26 cellular contexts compared by ENCODE assay signal in genomic region chr10:124114696-124115095, GRCh38. TPM values are rescaled to one million over a fixed set of nuclear protein-coding genes. Genes with fewer than 3 reads are reported as not detected.
DNase-seq lines count a peak whose midpoint lies in the region; ATAC-seq, FAIRE-seq and TF ChIP-seq lines count a peak whose summit lies in the region.
"Had no signal": no experiment of that assay in that cellular context is flagged by ENCODE, and none has a peak within 500 bp of the region (broad histone marks: within the 10 kb centered on the region; RNA-seq: fewer than 3 reads in every experiment).

No MANE protein-coding gene starts in this region.

- peak; percentile 33 for DNase-seq in kidney
- peak; percentile 65 for DNase-seq in spleen
- DNase-seq in activated CD8-positive, alpha-beta memory T cell treated with anti-CD3 and anti-CD28 coated beads, Interleukin-2, amount 50 U/mL, for 4 hours, result no peak
- DNase-seq: AML-193; C1 segment of cervical spinal cord; CD4-positive, alpha-beta memory T cell; CD4-positive, CD25-positive, alpha-beta regulatory T cell; CD8-positive, alpha-beta memory T cell; COR-L47; DMS 273 treated with DMSO at 0.1 percent for 48 hours; DMS153; DMS53; DMS79; DND-41; EL; GDM1 had no signal

- H3K4me1 ChIP-seq in BLaER1 (peaks cover 98% of the 10 kb centered on the region), kidney (ENCODE audit: control insufficient read depth in 1 of 2, insufficient read depth in 1 of 2, low read depth in 1 of 2, low read length in 2 of 2) (peaks cover 0 to 7% of the 10 kb centered on the region in 2 donors), spleen (peaks cover 3 to 39% (median 15%) of the 10 kb centered on the region in 6 donors)
- H3K4me1 ChIP-seq: A549 had no signal

- WGBS in spleen, 5 donors, result 92 to 99% (median 95%) methylated on average over 4 of the region's 4 CpGs

- no peak overlapping the region for H3K4me3 ChIP-seq in BLaER1
- no peak overlapping the region for H3K4me3 ChIP-seq in kidney (ENCODE audit: low read length in 2 of 2)
- H3K4me3 ChIP-seq in spleen, result no peak overlapping the region
- H3K4me3 ChIP-seq: A549, GM12878 had no signal

- H3K4me2 ChIP-seq in BLaER1, result no peak overlapping the region
- H3K4me2 ChIP-seq: A549 had no signal

- no peak for TF ChIP-seq CTCF in kidney (IDR thresholded peaks at IDR 0.05; ENCODE audit: borderline replicate concordance, extremely low read depth, insufficient read depth)
- TF ChIP-seq CTCF in spleen (IDR thresholded peaks at IDR 0.05 in 8 of 11, conservative IDR thresholded peaks at IDR 0.05 in 3 of 11), result no peak

- H3K36me3 ChIP-seq in BLaER1 (no peaks in the 10 kb centered on the region), kidney (ENCODE audit: control insufficient read depth in 1 of 2, insufficient read depth in 2 of 2, low read length in 2 of 2) (no peaks in the 10 kb centered on the region), spleen (no peaks in the 10 kb centered on the region)

- no peaks in the 10 kb centered on the region for H3K27me3 ChIP-seq in BLaER1
- no peaks in the 10 kb centered on the region for H3K27me3 ChIP-seq in spleen (replicated peaks in 1 of 7)

- intact Hi-C loops in kidney (cut with DNase I), result no loop called here
- intact Hi-C loops in spleen (cut with DNase I; ENCODE audit: low total_unique reads), result no loop called here

- no peak for FAIRE-seq in kidney (lab: Jason Lieb, UNC)
- FAIRE-seq: A549, GM12878, GM12892, GM18507, GM19239 had no signal

- H3K27ac ChIP-seq in BLaER1 (0 out of 2 replicates have a peak overlapping the region, but pooled peaks have one; percentile 26), kidney (ENCODE audit: low read depth in 2 of 2, low read length in 2 of 2) (no peak overlapping the region), spleen (no peak overlapping the region)
- H3K27ac ChIP-seq: 22Rv1, A549 had no signal

- H3K9ac ChIP-seq in BLaER1, result no peak overlapping the region
- H3K9ac ChIP-seq in kidney (ENCODE audit: low read length in 2 of 2), result no peak overlapping the region

- no peak for TF ChIP-seq POLR2A in spleen (IDR thresholded peaks at IDR 0.05)

- no peaks in the 10 kb centered on the region for H3K9me3 ChIP-seq in BLaER1
- no peaks in the 10 kb centered on the region for H3K9me3 ChIP-seq in kidney (ENCODE audit: control insufficient read depth in 1 of 2, low read length in 2 of 2)
- no peaks in the 10 kb centered on the region for H3K9me3 ChIP-seq in spleen
- H3K9me3 ChIP-seq: A549 had no signal

- no peaks in the 10 kb centered on the region for H4K20me1 ChIP-seq in BLaER1

- ATAC-seq in GM19397 (IDR thresholded peaks at IDR 0.05; ENCODE audit: unreplicated experiment) (no peak), GM21515 (IDR thresholded peaks at IDR 0.05; ENCODE audit: unreplicated experiment) (no peak)
- ATAC-seq: A549, GM12878 had no signal

RNA-seq across cellular contexts. Expression of gene CHST15, which starts 21.3 kb away (rescaled TPM):
- 39.7 TPM for total RNA-seq in kidney
- polyA plus RNA-seq in kidney (ENCODE audit: insufficient read depth, low read depth, low replicate concordance), result 2.8 TPM
- 100 to 1,000 TPM in 6 of 7 donors, 10 to 100 TPM in 1; 78.3 to 133 (median 107) TPM for total RNA-seq in spleen
- polyA plus RNA-seq in spleen, result 10 to 100 TPM in 1 of 3 donors, 1 to 10 TPM in 2; 6.1 to 10.6 (median 6.3) TPM
- total RNA-seq: G401 had no signal
- polyA plus RNA-seq: CD8-positive, alpha-beta memory T cell had no signal
